In genomic region chr6:12927746-12928145, GRCh38 we compare ENCODE assay signal across 23 cellular contexts.
DNase-seq lines count a peak whose midpoint lies in the region; FAIRE-seq lines count a peak whose summit lies in the region.
"Had no signal": no experiment of that assay in that cellular context is flagged by ENCODE, and none has a peak within 500 bp of the region (broad histone marks: within the 10 kb centered on the region; RNA-seq: fewer than 3 reads in every experiment).

No MANE protein-coding gene starts in this region.

- DNase-seq in NCI-H748 (lab: John Stamatoyannopoulos, UW; ENCODE audit: unreplicated experiment) (peak; percentile 42), NCI-H748 treated with DMSO at 0.1 percent for 48 hours (lab: John Stamatoyannopoulos, UW) (no peak), NCI-H1105 treated with DMSO at 0.1 percent for 48 hours (lab: John Stamatoyannopoulos, UW) (peak; percentile 58), caudate nucleus (lab: John Stamatoyannopoulos, UW) (peak in 3 of 61 donors; percentile 8 to 39 (median 13)), HTR-8/SVneo (ENCODE audit: insufficient read length, low spot score) (no peak), H7 (no peak)
- DNase-seq: ACHN; BE2C; C1 segment of cervical spinal cord; CD4-positive, CD25-positive, alpha-beta regulatory T cell; DMS 273 treated with DMSO at 0.1 percent for 48 hours; DMS53; DND-41; EL; GM23248; HCEC 1CT; IMR-90 had no signal

- H3K4me3 ChIP-seq in H7 (ENCODE audit: insufficient read depth, low read depth, low read length) = no peak overlapping the region
- H3K4me3 ChIP-seq: GM23248, K562 had no signal

- no peaks in the 10 kb centered on the region for H3K36me3 ChIP-seq in H7 (replicated peaks; ENCODE audit: control insufficient read depth, insufficient read depth, low read length)
- H3K36me3 ChIP-seq: BE2C had no signal

- no peak for FAIRE-seq in HTR-8/SVneo (lab: Jason Lieb, UNC)
- FAIRE-seq: A204.1, G401.6, GM12891, GM19239, K562 had no signal

- H3K27ac ChIP-seq in caudate nucleus (ENCODE audit: low read depth, low read length) = peak overlapping the region; percentile 18
- H3K27ac ChIP-seq: GM23248, HL-60 had no signal

- no peaks in the 10 kb centered on the region for H3K27me3 ChIP-seq in H7 (ENCODE audit: control insufficient read depth, insufficient read depth, low read length)
- H3K27me3 ChIP-seq: BE2C had no signal

Comparison
In these comparisons a context has a peak if more than half of its experiments do, and no peak if none do; other contexts are left out.
1. DNase-seq: peak in NCI-H748 (single experiment) and NCI-H1105 treated with DMSO at 0.1 percent for 48 hours (single experiment); none in NCI-H748 treated with DMSO at 0.1 percent for 48 hours (single experiment), HTR-8/SVneo (single experiment) and H7 (single experiment).